ENCODE assay signal across 20 cellular contexts in genomic region chr9:12778389-12778788, GRCh38. TPM values are rescaled to one million over a fixed set of nuclear protein-coding genes. Genes with fewer than 3 reads are reported as not detected.
DNase-seq lines count a peak whose midpoint lies in the region; ATAC-seq, FAIRE-seq and TF ChIP-seq lines count a peak whose summit lies in the region.
"Had no signal": no experiment of that assay in that cellular context is flagged by ENCODE, and none has a peak within 500 bp of the region (broad histone marks: within the 10 kb centered on the region; RNA-seq: fewer than 3 reads in every experiment).

No MANE protein-coding gene starts in this region.

- CTCF ChIA-PET in A549 (lab: Yijun Ruan, JAX): interaction anchor here (2.3 to 6.7 kb wide), 4 partner anchors 8 to 107 kb away, joined by 12 to 98 read pairs (median 72); no protein-coding TSS in a partner anchor

- no peak for TF ChIP-seq POLR2A in A549 (IDR thresholded peaks at IDR 0.05; ENCODE audit: low read length)

- no peak for FAIRE-seq in A549 (lab: Jason Lieb, UNC)

- ATAC-seq in A549: no peak
- no peak for ATAC-seq in GM19023 (IDR thresholded peaks at IDR 0.05; ENCODE audit: unreplicated experiment)
- ATAC-seq: esophagus mucosa had no signal

- H3K9ac ChIP-seq in adipocyte (ENCODE audit: low read length): no peak overlapping the region

- H3K4me1 ChIP-seq in A549 (peaks cover 32% of the 10 kb centered on the region), adipocyte (ENCODE audit: control insufficient read depth, insufficient read depth, low read length) (peaks cover 31% of the 10 kb centered on the region)
- H3K4me1 ChIP-seq: SJSA1 had no signal

- H3K9me3 ChIP-seq in A549 (peaks cover 17% of the 10 kb centered on the region), adipocyte (ENCODE audit: control insufficient read depth, low read length) (peaks cover 14% of the 10 kb centered on the region)
- H3K9me3 ChIP-seq: ovary, SJSA1 had no signal

- no peaks in the 10 kb centered on the region for H3K27me3 ChIP-seq in adipocyte (replicated peaks; ENCODE audit: control insufficient read depth, insufficient read depth, low read length)
- H3K27me3 ChIP-seq: ovary, SJSA1 had no signal

- peak overlapping the region; percentile 76 for H3K4me2 ChIP-seq in A549

- POLR2A ChIA-PET in A549 (lab: Yijun Ruan, JAX): no interaction called here

- no peak for TF ChIP-seq RAD21 in A549 (conservative IDR thresholded peaks at IDR 0.05 in 1 of 2, IDR thresholded peaks at IDR 0.05 in 1 of 2)

- peak overlapping the region; percentile 67; the same call in 2 of the 3 replicates for H3K4me3 ChIP-seq in A549
- peak overlapping the region; percentile 93 for H3K4me3 ChIP-seq in adipocyte (ENCODE audit: low read length)
- peak overlapping the region; percentile 79 for H3K4me3 ChIP-seq in fibroblast of the aortic adventitia (ENCODE audit: low read depth, low read length)
- H3K4me3 ChIP-seq: ovary, SJSA1 had no signal

- peaks cover 7% of the 10 kb centered on the region for H3K36me3 ChIP-seq in adipocyte (ENCODE audit: control insufficient read depth, insufficient read depth, low read length, severe bottlenecking)
- H3K36me3 ChIP-seq: ovary, SJSA1 had no signal

- WGBS in A549 (ENCODE audit: missing lambda C conversion rate): 90% methylated on average over 3 of the region's 3 CpGs

- DNase-seq in A549 (ENCODE audit: low read depth in 1 of 2, low spot score in 1 of 2): no peak
- no peak for DNase-seq in adipocyte (ENCODE audit: low read depth)
- peak; percentile 40 for DNase-seq in fibroblast of the aortic adventitia (ENCODE audit: low read depth)
- DNase-seq in renal cortical epithelial cell (ENCODE audit: low read depth): peak; percentile 14
- DNase-seq in NK-92 (lab: John Stamatoyannopoulos, UW; ENCODE audit: unreplicated experiment): no peak
- DNase-seq in activated CD8-positive, alpha-beta memory T cell treated with anti-CD3 and anti-CD28 coated beads, Interleukin-2, amount 50 U/mL, for 48 hours: no peak
- no peak for DNase-seq in medulla oblongata (ENCODE audit: extremely low spot score)
- DNase-seq: activated CD4-positive, alpha-beta T cell treated with anti-CD3 and anti-CD28 coated beads, Interleukin-2, amount 10 ng/mL, durations not matched to agents 24 days and 14 days; activated naive CD8-positive, alpha-beta T cell treated with anti-CD3 and anti-CD28 coated beads, Interleukin-2, amount 10 ng/mL, durations not matched to agents 7 days and 5 days; activated T-cell treated with anti-CD3 and anti-CD28 coated beads, Interleukin-2, amount 50 U/mL, for 1 hour; cerebellar nuclear complex; GDM1; NCI-H1105; NCI-H226; ovary; substantia nigra; T1000 had no signal

- TF ChIP-seq CTCF in A549 (IDR thresholded peaks at IDR 0.05) (no peak), fibroblast of the aortic adventitia (IDR thresholded peaks at IDR 0.05; ENCODE audit: insufficient read depth, low read length) (no peak)

- H3K27ac ChIP-seq in A549: peak overlapping the region; percentile 96 to 97; a peak in 5 of 6 replicates
- H3K27ac ChIP-seq: ovary, SJSA1 had no signal

- TF ChIP-seq EP300 in A549 (IDR thresholded peaks at IDR 0.05): no peak

TF ChIP-seq in A549, 52 proteins besides CTCF, POLR2A, EP300 and RAD21:
- no peak for TF ChIP-seq KDM5A (IDR thresholded peaks at IDR 0.05)
- no peak for TF ChIP-seq SREBF2 (IDR thresholded peaks at IDR 0.05)

RNA-seq across cellular contexts. Expression of gene LURAP1L, which starts 3.6 kb away (rescaled TPM):
- 52.4 and 61.4 TPM in 2 replicates for polyA plus RNA-seq in A549 (2011; rRNA removed)
- 14.5 and 16.9 TPM in 2 replicates for polyA plus RNA-seq in A549 (2012; cell fraction: cytosol; rRNA removed)
- polyA plus RNA-seq in A549 (2012; cell fraction: nucleus; rRNA removed): 23.0 and 32.1 TPM in 2 replicates
- polyA plus RNA-seq in A549 (2017; fragmentation: RNase III; extraction: RNeasy Plus Mini Kit Qiagen cat#74134 plus additional on column Dnase treatment): 15.6 to 24.4 TPM (median 23.9 TPM) in 3 replicates
- polyA minus RNA-seq in A549 (2011; rRNA and poly(A)+ RNA removed): 70.0 and 83.0 TPM in 2 replicates
- 47.5 and 48.2 TPM in 2 replicates for total RNA-seq in fibroblast of the aortic adventitia (ENCODE audit: low replicate concordance)
- 7.3 and 9.4 TPM in 2 replicates for total RNA-seq in renal cortical epithelial cell
- total RNA-seq: activated CD4-positive, alpha-beta T cell treated with anti-CD3 and anti-CD28 coated beads, Interleukin-2, amount 10 ng/mL, durations not matched to agents 24 days and 14 days; activated naive CD8-positive, alpha-beta T cell treated with anti-CD3 and anti-CD28 coated beads, Interleukin-2, amount 10 ng/mL, durations not matched to agents 7 days and 5 days; SJSA1 had no signal

Comparison
In these comparisons a context has a peak if more than half of its experiments do, and no peak if none do; other contexts are left out.
1. DNase-seq: peak in fibroblast of the aortic adventitia (single experiment) and renal cortical epithelial cell (single experiment); none in A549 (0 of 2), adipocyte (single experiment), NK-92 (single experiment), activated CD8-positive, alpha-beta memory T cell treated with anti-CD3 and anti-CD28 coated beads, Interleukin-2, amount 50 U/mL, for 48 hours (single experiment) and medulla oblongata (single experiment).
2. Peak in every context shown above with its lines, with median percentiles within 50 percentile points of each other: H3K4me3 ChIP-seq.